Comparison of ENCODE assay signal across 15 cellular contexts in genomic region chr6:126812651-126813050, GRCh38.
DNase-seq lines count a peak whose midpoint lies in the region; ATAC-seq, FAIRE-seq and TF ChIP-seq lines count a peak whose summit lies in the region.
"Had no signal": no experiment of that assay in that cellular context is flagged by ENCODE, and none has a peak within 500 bp of the region (broad histone marks: within the 10 kb centered on the region; RNA-seq: fewer than 3 reads in every experiment).

No MANE protein-coding gene starts in this region.

- no TSS peak for BruUV-seq in Caco-2 (replicated peaks; lab: Mats Ljungman, UMichigan)

- ATAC-seq in GM19452 (IDR thresholded peaks at IDR 0.05; ENCODE audit: unreplicated experiment), result no peak
- ATAC-seq: foreskin keratinocyte had no signal

- intact Hi-C loops in Caco-2 (cut with micrococcal nuclease; ENCODE audit: unreplicated experiment) (no loop called here), esophagus muscularis mucosa (cut with DNase I) (no loop called here)

- no peak for FAIRE-seq in urothelium cell line (lab: Jason Lieb, UNC)

- TF ChIP-seq CTCF in Caco-2 (IDR thresholded peaks at IDR 0.05; ENCODE audit: insufficient read depth in 1 of 2, low read depth in 1 of 2, low read length in 1 of 2, severe bottlenecking in 1 of 2, unreplicated experiment in 1 of 2) (no peak), esophagus muscularis mucosa (IDR thresholded peaks at IDR 0.05) (no peak), nephron (IDR thresholded peaks at IDR 0.05; ENCODE audit: unreplicated experiment in 3 of 3) (no peak)

- H3K4me3 Mint-ChIP-seq in Caco-2 (ENCODE audit: unreplicated experiment), result no peak overlapping the region
- peak overlapping the region in 1 of 3 experiments; percentile 46 for H3K4me3 Mint-ChIP-seq in nephron

- WGBS in esophagus muscularis mucosa, result 67% methylated on average over 1 of the region's 1 CpG

- peaks cover 4% of the 10 kb centered on the region for H3K36me3 Mint-ChIP-seq in Caco-2 (ENCODE audit: insufficient read depth, unreplicated experiment)
- no peaks in the 10 kb centered on the region for H3K36me3 Mint-ChIP-seq in nephron (ENCODE audit: low read depth)

- no peak for TF ChIP-seq EP300 in esophagus muscularis mucosa (IDR thresholded peaks at IDR 0.05)

- no peak overlapping the region for H3K4me3 ChIP-seq in Caco-2 (ENCODE audit: low read depth, low read length)
- no peak overlapping the region for H3K4me3 ChIP-seq in esophagus muscularis mucosa
- H3K4me3 ChIP-seq: ascending aorta; BLaER1 treated with 17β-estradiol and CSF1 and Interleukin-3, amounts not matched to agents 10 nM and 100 nM; thoracic aorta had no signal

- H3K9me3 Mint-ChIP-seq in Caco-2 (ENCODE audit: unreplicated experiment) (peaks cover 10% of the 10 kb centered on the region), nephron (no peaks in the 10 kb centered on the region)

- H3K4me1 ChIP-seq in Caco-2 (peaks cover 7% of the 10 kb centered on the region), esophagus muscularis mucosa (peaks cover 0 to 27% (median 25%) of the 10 kb centered on the region in 4 donors)
- H3K4me1 ChIP-seq: ascending aorta; BLaER1 treated with 17β-estradiol and CSF1 and Interleukin-3, amounts not matched to agents 10 nM and 100 nM; foreskin keratinocyte had no signal

- H3K27me3 ChIP-seq in Caco-2 (replicated peaks; ENCODE audit: control insufficient read depth, insufficient read depth, low read length) (no peaks in the 10 kb centered on the region), esophagus muscularis mucosa (no peaks in the 10 kb centered on the region)
- H3K27me3 ChIP-seq: ascending aorta; BLaER1 treated with 17β-estradiol and CSF1 and Interleukin-3, amounts not matched to agents 10 nM and 100 nM had no signal

- H3K36me3 ChIP-seq in Caco-2 (ENCODE audit: control insufficient read depth, insufficient read depth, low read length) (no peaks in the 10 kb centered on the region), esophagus muscularis mucosa (no peaks in the 10 kb centered on the region)
- H3K36me3 ChIP-seq: ascending aorta; BLaER1 treated with 17β-estradiol and CSF1 and Interleukin-3, amounts not matched to agents 10 nM and 100 nM; thoracic aorta had no signal

- H3K9me3 ChIP-seq in Caco-2 (no peaks in the 10 kb centered on the region), esophagus muscularis mucosa (no peaks in the 10 kb centered on the region)
- H3K9me3 ChIP-seq: ascending aorta; BLaER1 treated with 17β-estradiol and CSF1 and Interleukin-3, amounts not matched to agents 10 nM and 100 nM; SK-N-SH; thoracic aorta had no signal

- peak overlapping the region in 3 of 4 donors; percentile 4 to 31 (median 20) for H3K27ac ChIP-seq in esophagus muscularis mucosa (replicated peaks in 1 of 4)
- H3K27ac ChIP-seq: ascending aorta; BLaER1 treated with 17β-estradiol and CSF1 and Interleukin-3, amounts not matched to agents 10 nM and 100 nM; foreskin keratinocyte; thoracic aorta had no signal

- POLR2A ChIA-PET in Caco-2 (lab: Charles Lee), result no interaction called here

- H3K27ac Mint-ChIP-seq in Caco-2 (ENCODE audit: unreplicated experiment), result peak overlapping the region; percentile 31
- H3K27ac Mint-ChIP-seq in nephron, result peak overlapping the region; percentile 47 to 81 (median 75)

- H3K27me3 Mint-ChIP-seq in Caco-2 (ENCODE audit: insufficient read depth, unreplicated experiment), result no peaks in the 10 kb centered on the region
- peaks cover 4% of the 10 kb centered on the region for H3K27me3 Mint-ChIP-seq in nephron (ENCODE audit: low read depth)

- DNase-seq in Caco-2 (no peak), LHCN-M2 (ENCODE audit: low read depth) (peak; percentile 34), esophagus muscularis mucosa (ENCODE audit: extremely low spot score) (no peak), NCI-H226 (no peak), NCI-H2171 treated with DMSO at 0.1 percent for 48 hours (lab: John Stamatoyannopoulos, UW) (no peak), urothelium cell line (ENCODE audit: low spot score) (no peak)
- DNase-seq: foreskin keratinocyte; posterior cingulate gyrus; SK-N-SH; stimulated activated CD4-positive, alpha-beta T cell treated with anti-CD3 and anti-CD28 coated beads, Interleukin-1b, Interleukin-23, amount 100 ng/mL, for 48 hours had no signal

- CTCF ChIA-PET in Caco-2 (lab: Charles Lee), result no interaction called here

- no peak for TF ChIP-seq POLR2A in esophagus muscularis mucosa (IDR thresholded peaks at IDR 0.05; ENCODE audit: low read depth)

- peaks cover 11% of the 10 kb centered on the region for H3K4me1 Mint-ChIP-seq in Caco-2 (ENCODE audit: low read depth, unreplicated experiment)
- peaks cover 48% of the 10 kb centered on the region for H3K4me1 Mint-ChIP-seq in nephron
